15 cellular contexts compared by ENCODE assay signal in genomic region chr2:238138331-238139102, GRCh38. TPM values are rescaled to one million over a fixed set of nuclear protein-coding genes. Genes with fewer than 3 reads are reported as not detected.
DNase-seq lines count a peak whose midpoint lies in the region; TF ChIP-seq lines count a peak whose summit lies in the region.
"Had no signal": no experiment of that assay in that cellular context is flagged by ENCODE, and none has a peak within 500 bp of the region (broad histone marks: within the 10 kb centered on the region; RNA-seq: fewer than 3 reads in every experiment).

KLHL30 (plus strand) TSS chr2:238138668; CDS start chr2:238140755, 2,087 bp downstream.

- H3K27ac Mint-ChIP-seq in chondrocyte (ENCODE audit: unreplicated experiment) (peak within 1 kb of the TSS; percentile 85), endodermal cell (no peak within 1 kb of the TSS), Caco-2 (ENCODE audit: unreplicated experiment) (no peak within 1 kb of the TSS)
- H3K27ac Mint-ChIP-seq: CD4-positive, CD25-positive, alpha-beta regulatory T cell had no signal

- H3K36me3 ChIP-seq in KMS-11 (ENCODE audit: insufficient read depth) (no peaks in the 10 kb centered on the region), liver (ENCODE audit: control insufficient read depth in 4 of 4, insufficient read depth in 3 of 4, low read depth in 1 of 4, low read length in 3 of 4) (no peaks in the 10 kb centered on the region), subcutaneous abdominal adipose tissue (ENCODE audit: control insufficient read depth in 5 of 5, insufficient read depth in 5 of 5, low read length in 5 of 5) (peaks cover 0 to 9% (median 0%) of the 10 kb centered on the region in 5 donors), endodermal cell (ENCODE audit: control insufficient read depth, insufficient read depth, low read length) (no peaks in the 10 kb centered on the region), Caco-2 (ENCODE audit: control insufficient read depth, insufficient read depth, low read length) (no peaks in the 10 kb centered on the region)

- H3K9me3 ChIP-seq in liver (ENCODE audit: control insufficient read depth in 4 of 4, low read length in 3 of 4) (no peaks in the 10 kb centered on the region), subcutaneous abdominal adipose tissue (ENCODE audit: control insufficient read depth in 5 of 5, low read length in 5 of 5) (no peaks in the 10 kb centered on the region), endodermal cell (ENCODE audit: control insufficient read depth, low read length) (no peaks in the 10 kb centered on the region), Caco-2 (no peaks in the 10 kb centered on the region)
- H3K9me3 ChIP-seq: body of pancreas had no signal

- H3K4me3 ChIP-seq in KMS-11 (IDR thresholded peaks at IDR 0.05; ENCODE audit: insufficient read depth, low read depth, low read length) = no peak within 1 kb of the TSS
- H3K4me3 ChIP-seq in liver (ENCODE audit: low read depth in 1 of 3, low read length in 3 of 3) = no peak within 1 kb of the TSS
- H3K4me3 ChIP-seq in subcutaneous abdominal adipose tissue (ENCODE audit: low read depth in 1 of 5, low read length in 5 of 5) = peak within 1 kb of the TSS in 3 of 5 donors; percentile 29 to 45 (median 30)
- H3K4me3 ChIP-seq in endodermal cell (ENCODE audit: low read length) = no peak within 1 kb of the TSS
- H3K4me3 ChIP-seq in Caco-2 (ENCODE audit: low read depth, low read length) = no peak within 1 kb of the TSS
- H3K4me3 ChIP-seq: body of pancreas had no signal

- intact Hi-C loops in Caco-2 (cut with micrococcal nuclease; ENCODE audit: unreplicated experiment) = no loop called here

- H3K79me2 ChIP-seq in KMS-11 (ENCODE audit: insufficient read depth, low read depth) = no peaks in the 10 kb centered on the region

- peak within 1 kb of the TSS; percentile 45; the same call in 1 of the 2 replicates for H3K4me2 ChIP-seq in KMS-11

- TF ChIP-seq CTCF in KMS-11 (conservative IDR thresholded peaks at IDR 0.05; ENCODE audit: low read depth, low read length) (no peak), chondrocyte (IDR thresholded peaks at IDR 0.05) (no peak), liver (IDR thresholded peaks at IDR 0.05; ENCODE audit: low read depth, low read length, missing input control) (no peak), endodermal cell (conservative IDR thresholded peaks at IDR 0.05) (no peak), Caco-2 (IDR thresholded peaks at IDR 0.05; ENCODE audit: insufficient read depth in 1 of 2, low read depth in 1 of 2, low read length in 1 of 2, severe bottlenecking in 1 of 2, unreplicated experiment in 1 of 2) (no peak)

- POLR2A ChIA-PET in Caco-2 (lab: Charles Lee) = no interaction called here

- DNase-seq in chondrocyte (ENCODE audit: low spot score) = no peak
- no peak for DNase-seq in endodermal cell
- DNase-seq in Caco-2 = no peak
- DNase-seq in occipital lobe (lab: John Stamatoyannopoulos, UW) = no peak
- DNase-seq in NCI-H1105 treated with DMSO at 0.1 percent for 48 hours (lab: John Stamatoyannopoulos, UW) = no peak
- DNase-seq: activated CD4-positive, alpha-beta T cell treated with anti-CD3 and anti-CD28 coated beads, Interleukin-2, amount 50 U/mL, for 1 hour; activated effector memory CD4-positive, alpha-beta T cell treated with anti-CD3 and anti-CD28 coated beads, Interleukin-2, amount 50 U/mL, for 16 hours; body of pancreas; CD4-positive, CD25-positive, alpha-beta regulatory T cell; NCI-H2029; posterior cingulate gyrus had no signal

- no peak for TF ChIP-seq RAD21 in liver (IDR thresholded peaks at IDR 0.05)

- no peaks in the 10 kb centered on the region for H4K20me1 ChIP-seq in KMS-11 (ENCODE audit: insufficient read depth)

- H2AFZ ChIP-seq in KMS-11 (ENCODE audit: low read depth) = peak within 1 kb of the TSS; percentile 64

- H3K4me1 Mint-ChIP-seq in chondrocyte (ENCODE audit: low read depth) (peaks cover 40% of the 10 kb centered on the region), endodermal cell (no peaks in the 10 kb centered on the region), Caco-2 (ENCODE audit: low read depth, unreplicated experiment) (no peaks in the 10 kb centered on the region)

- H3K9ac ChIP-seq in KMS-11 (no peak within 1 kb of the TSS), liver (ENCODE audit: low read depth in 1 of 2, low read length in 2 of 2) (no peak within 1 kb of the TSS), subcutaneous abdominal adipose tissue (ENCODE audit: low read length in 5 of 5) (peak within 1 kb of the TSS in 2 of 5 donors; percentile 48 to 73), endodermal cell (ENCODE audit: extremely low read depth, low read length, poor library complexity, severe bottlenecking) (no peak within 1 kb of the TSS)

- no peak within 1 kb of the TSS for H3K27ac ChIP-seq in KMS-11
- H3K27ac ChIP-seq in liver (ENCODE audit: low read depth in 1 of 2, low read length in 2 of 2) = peak within 1 kb of the TSS; percentile 16 to 20
- no peak within 1 kb of the TSS for H3K27ac ChIP-seq in subcutaneous abdominal adipose tissue (ENCODE audit: low read depth, low read length)
- no peak within 1 kb of the TSS for H3K27ac ChIP-seq in endodermal cell (ENCODE audit: low read depth, low read length)
- H3K27ac ChIP-seq: body of pancreas had no signal

- H3K27me3 Mint-ChIP-seq in chondrocyte (ENCODE audit: low read depth) (no peaks in the 10 kb centered on the region), endodermal cell (ENCODE audit: insufficient read depth) (no peaks in the 10 kb centered on the region), Caco-2 (ENCODE audit: insufficient read depth, unreplicated experiment) (no peaks in the 10 kb centered on the region)
- H3K27me3 Mint-ChIP-seq: CD4-positive, CD25-positive, alpha-beta regulatory T cell had no signal

- WGBS in liver = 80% methylated on average over 20 of the region's 20 CpGs
- 88% methylated on average over 20 of the region's 20 CpGs; no CpG with 5 or more reads in 1 of the 2 experiments for WGBS in endodermal cell (ENCODE audit: insufficient coverage in 1 of 2, insufficient read length in 1 of 2), 2 experiments

- H3K4me3 Mint-ChIP-seq in chondrocyte (ENCODE audit: unreplicated experiment) = peak within 1 kb of the TSS; percentile 74
- H3K4me3 Mint-ChIP-seq in endodermal cell = no peak within 1 kb of the TSS
- H3K4me3 Mint-ChIP-seq in Caco-2 (ENCODE audit: unreplicated experiment) = no peak within 1 kb of the TSS
- H3K4me3 Mint-ChIP-seq: CD4-positive, CD25-positive, alpha-beta regulatory T cell had no signal

- BruUV-seq in Caco-2 (replicated peaks; lab: Mats Ljungman, UMichigan) = no TSS peak

- H3K36me3 Mint-ChIP-seq in chondrocyte (ENCODE audit: low read depth) (peaks cover 6% of the 10 kb centered on the region), endodermal cell (ENCODE audit: low read depth) (no peaks in the 10 kb centered on the region), Caco-2 (ENCODE audit: insufficient read depth, unreplicated experiment) (no peaks in the 10 kb centered on the region)
- H3K36me3 Mint-ChIP-seq: CD4-positive, CD25-positive, alpha-beta regulatory T cell had no signal

- CTCF ChIA-PET in Caco-2 (lab: Charles Lee) = interaction anchor here (0.6 kb wide), 1 partner anchor 78 kb away, joined by 3 read pairs; no protein-coding TSS in a partner anchor

- H3K27me3 ChIP-seq in KMS-11 (ENCODE audit: insufficient read depth, low read depth) = no peaks in the 10 kb centered on the region
- no peaks in the 10 kb centered on the region for H3K27me3 ChIP-seq in liver (ENCODE audit: control insufficient read depth in 4 of 4, insufficient read depth in 4 of 4, low read length in 3 of 4)
- no peaks in the 10 kb centered on the region for H3K27me3 ChIP-seq in subcutaneous abdominal adipose tissue (ENCODE audit: control insufficient read depth in 5 of 5, insufficient read depth in 4 of 5, low read length in 5 of 5)
- no peaks in the 10 kb centered on the region for H3K27me3 ChIP-seq in endodermal cell (ENCODE audit: control insufficient read depth, insufficient read depth, low read length, poor library complexity, severe bottlenecking)
- H3K27me3 ChIP-seq in Caco-2 (replicated peaks; ENCODE audit: control insufficient read depth, insufficient read depth, low read length) = no peaks in the 10 kb centered on the region
- H3K27me3 ChIP-seq: body of pancreas had no signal

- H3K9me3 Mint-ChIP-seq in chondrocyte (ENCODE audit: low read depth) (no peaks in the 10 kb centered on the region), endodermal cell (no peaks in the 10 kb centered on the region), Caco-2 (ENCODE audit: unreplicated experiment) (no peaks in the 10 kb centered on the region)
- H3K9me3 Mint-ChIP-seq: CD4-positive, CD25-positive, alpha-beta regulatory T cell had no signal

- H3K4me1 ChIP-seq in KMS-11 (ENCODE audit: low read depth, poor library complexity, severe bottlenecking) (peaks cover 4% of the 10 kb centered on the region), liver (ENCODE audit: control insufficient read depth in 4 of 4, insufficient read depth in 4 of 4, low read length in 3 of 4) (peaks cover 0 to 8% (median 2%) of the 10 kb centered on the region in 4 donors), subcutaneous abdominal adipose tissue (ENCODE audit: control insufficient read depth in 5 of 5, insufficient read depth in 5 of 5, low read length in 5 of 5) (peaks cover 3 to 74% (median 47%) of the 10 kb centered on the region in 5 donors), endodermal cell (ENCODE audit: control insufficient read depth, insufficient read depth, low read length) (no peaks in the 10 kb centered on the region), Caco-2 (no peaks in the 10 kb centered on the region)

TF ChIP-seq in liver, 16 proteins besides CTCF, POLR2A, EP300 and RAD21:
- TF ChIP-seq GABPA (IDR thresholded peaks at IDR 0.05 in 1 of 2, conservative IDR thresholded peaks at IDR 0.05 in 1 of 2) (no peak), HNF4A (conservative IDR thresholded peaks at IDR 0.05) (no peak)

RNA-seq across cellular contexts. Expression of gene KLHL30, which starts in this region (rescaled TPM):
- total RNA-seq in chondrocyte (12.2 to 25.6 TPM (median 24.4 TPM) in 3 replicates), liver (under 1 TPM in 1 of 2 donors, not detected in 1; 0.08 TPM), endodermal cell (not detected), Caco-2 (2022) (0.26 and 0.36 TPM in 2 replicates), occipital lobe (0.16 TPM)
- under 1 TPM in 1 of 2 donors, not detected in 1; 0.05 TPM for polyA plus RNA-seq in liver
- 0.25 TPM for polyA plus RNA-seq in endodermal cell (2013, experiment 1 of 2)
- polyA plus RNA-seq in endodermal cell (2013, experiment 2 of 2) = 0.41 TPM
- total RNA-seq: CD4-positive, CD25-positive, alpha-beta regulatory T cell; T-helper 2 cell treated with Interferon-gamma antibody and Interleukin-4, amounts not matched to agents 100 ng/mL and 5 ng/mL, for 36 hours had no signal
- polyA plus RNA-seq: CD4-positive, CD25-positive, alpha-beta regulatory T cell had no signal

Comparison
In these comparisons a context has a peak if more than half of its experiments do, and no peak if none do; other contexts are left out.
1. H3K27ac ChIP-seq: peak in liver (2 of 2); none in KMS-11 (single experiment), subcutaneous abdominal adipose tissue (single experiment) and endodermal cell (single experiment).
2. H3K4me3 ChIP-seq: peak in subcutaneous abdominal adipose tissue (3 of 5); none in KMS-11 (single experiment), liver (0 of 3), endodermal cell (single experiment) and Caco-2 (single experiment).